Comparison of ENCODE assay signal across 17 cellular contexts in genomic region chr1:22557341-22557950, GRCh38. TPM values are rescaled to one million over a fixed set of nuclear protein-coding genes. Genes with fewer than 3 reads are reported as not detected.
DNase-seq lines count a peak whose midpoint lies in the region; ATAC-seq and TF ChIP-seq lines count a peak whose summit lies in the region.
"Had no signal": no experiment of that assay in that cellular context is flagged by ENCODE, and none has a peak within 500 bp of the region (broad histone marks: within the 10 kb centered on the region; RNA-seq: fewer than 3 reads in every experiment).

No MANE protein-coding gene starts in this region.

- TF ChIP-seq CTCF in cardiac muscle cell (IDR thresholded peaks at IDR 0.05; ENCODE audit: low read depth, low read length) (no peak), fibroblast of mammary gland (conservative IDR thresholded peaks at IDR 0.05; ENCODE audit: control insufficient read depth, insufficient read depth, low read depth, low read length) (no peak), esophagus muscularis mucosa (IDR thresholded peaks at IDR 0.05) (no peak)

- H3K4me3 ChIP-seq in cardiac muscle cell, result no peak overlapping the region
- no peak overlapping the region for H3K4me3 ChIP-seq in fibroblast of mammary gland (ENCODE audit: control insufficient read depth, low read depth, low read length)
- no peak overlapping the region for H3K4me3 ChIP-seq in esophagus muscularis mucosa
- H3K4me3 ChIP-seq: gastrocnemius medialis, neural progenitor cell, thoracic aorta had no signal

- TF ChIP-seq EP300 in esophagus muscularis mucosa (IDR thresholded peaks at IDR 0.05), result no peak

- DNase-seq in cardiac muscle cell (ENCODE audit: low read depth in 1 of 2, low spot score in 1 of 2), result peak; percentile 8 to 30
- DNase-seq in left cardiac atrium, result no peak
- DNase-seq in NCI-H82 treated with DMSO at 0.1 percent for 48 hours (lab: John Stamatoyannopoulos, UW; ENCODE audit: unreplicated experiment), result peak; percentile 67
- peak; percentile 22 for DNase-seq in fibroblast of mammary gland (ENCODE audit: low read depth)
- no peak for DNase-seq in esophagus muscularis mucosa (ENCODE audit: extremely low spot score)
- no peak for DNase-seq in T-helper 17 cell
- no peak for DNase-seq in LoVo (ENCODE audit: low spot score)
- DNase-seq: activated CD4-positive, alpha-beta T cell treated with anti-CD3 and anti-CD28 coated beads for 1 hour; activated naive CD4-positive, alpha-beta T cell treated with Interleukin-2 at 50 U/mL for 16 hours; gastrocnemius medialis; NCI-H526 treated with DMSO at 0.1 percent for 48 hours; stimulated activated CD4-positive, alpha-beta T cell treated with anti-CD3 and anti-CD28 coated beads, Interleukin-4, amount 100 ng/mL, for 24 hours; T-helper 2 cell had no signal

- H3K27ac ChIP-seq in cardiac muscle cell (no peak overlapping the region), esophagus muscularis mucosa (replicated peaks in 1 of 4) (no peak overlapping the region)
- H3K27ac ChIP-seq: gastrocnemius medialis, neural progenitor cell, RWPE1, thoracic aorta had no signal

- H3K27me3 ChIP-seq in cardiac muscle cell (peaks cover 37% of the 10 kb centered on the region), esophagus muscularis mucosa (peaks cover 0 to 98% (median 5%) of the 10 kb centered on the region in 4 donors)

- intact Hi-C loops in left cardiac atrium (cut with DNase I) (no loop called here), esophagus muscularis mucosa (cut with DNase I) (no loop called here)

- H3K36me3 Mint-ChIP-seq in T-helper 17 cell (ENCODE audit: low read depth), result peaks cover 10% of the 10 kb centered on the region
- H3K36me3 Mint-ChIP-seq: neural progenitor cell had no signal

- no peaks in the 10 kb centered on the region for H3K36me3 ChIP-seq in cardiac muscle cell
- H3K36me3 ChIP-seq in esophagus muscularis mucosa, result no peaks in the 10 kb centered on the region
- H3K36me3 ChIP-seq: gastrocnemius medialis, neural progenitor cell, thoracic aorta had no signal

- H3K9me3 ChIP-seq in cardiac muscle cell (ENCODE audit: low read depth) (no peaks in the 10 kb centered on the region), esophagus muscularis mucosa (no peaks in the 10 kb centered on the region), T-helper 17 cell (ENCODE audit: control insufficient read depth, low read length, poor library complexity, severe bottlenecking) (no peaks in the 10 kb centered on the region)
- H3K9me3 ChIP-seq: gastrocnemius medialis, thoracic aorta had no signal

- WGBS in esophagus muscularis mucosa, result 38% methylated on average over 5 of the region's 5 CpGs

- H3K27ac Mint-ChIP-seq in T-helper 17 cell, result no peak overlapping the region

- ATAC-seq in left cardiac atrium (no peak), HG03354 (IDR thresholded peaks at IDR 0.05; ENCODE audit: poor library complexity, severe bottlenecking, unreplicated experiment) (no peak), T-helper 17 cell (no peak)
- ATAC-seq: gastrocnemius medialis had no signal

- H3K27me3 Mint-ChIP-seq in T-helper 17 cell, result peaks cover 89% of the 10 kb centered on the region

- H3K4me1 ChIP-seq in cardiac muscle cell (ENCODE audit: low read depth) (peaks cover 8% of the 10 kb centered on the region), esophagus muscularis mucosa (no peaks in the 10 kb centered on the region)
- H3K4me1 ChIP-seq: gastrocnemius medialis had no signal

- no peak for TF ChIP-seq POLR2A in esophagus muscularis mucosa (IDR thresholded peaks at IDR 0.05; ENCODE audit: low read depth)

- no peak overlapping the region for H3K4me3 Mint-ChIP-seq in T-helper 17 cell

- peaks cover 10% of the 10 kb centered on the region for H3K4me1 Mint-ChIP-seq in T-helper 17 cell

RNA-seq across cellular contexts. Expression of gene EPHA8, which starts 5.8 kb away (rescaled TPM):
- total RNA-seq in cardiac muscle cell (5.1 and 10.9 TPM in 2 replicates), left cardiac atrium (not detected), esophagus muscularis mucosa (not detected), T-helper 17 cell (not detected)
- 4.7 and 13.2 TPM in 2 replicates for polyA plus RNA-seq in cardiac muscle cell
- total RNA-seq: gastrocnemius medialis, thoracic aorta had no signal

Comparison
In these comparisons a context has a peak if more than half of its experiments do, and no peak if none do; other contexts are left out.
1. DNase-seq: peak in cardiac muscle cell (2 of 2), NCI-H82 treated with DMSO at 0.1 percent for 48 hours (single experiment) and fibroblast of mammary gland (single experiment); none in left cardiac atrium (single experiment), esophagus muscularis mucosa (single experiment), T-helper 17 cell (0 of 3) and LoVo (single experiment).